ENCODE assay signal across 8 cellular contexts in genomic region chr1:169794530-169795416, GRCh38.
DNase-seq lines count a peak whose midpoint lies in the region; ATAC-seq and TF ChIP-seq lines count a peak whose summit lies in the region.

Gene METTL18, minus strand, starts transcription at chr1:169794907. Its CDS starts 1,212 bp downstream, at chr1:169793695.

- TF ChIP-seq CTCF in AG09309 (IDR thresholded peaks at IDR 0.05; ENCODE audit: control insufficient read depth, insufficient read depth, low read depth, low read length, missing control alignments) = no peak

- peak within 1 kb of the TSS; percentile 80 for H3K4me3 ChIP-seq in AG09309 (ENCODE audit: control insufficient read depth, low read depth, low read length)

- peak; percentile 90 for ATAC-seq in GM19025 (IDR thresholded peaks at IDR 0.05; ENCODE audit: low read depth, unreplicated experiment)
- peak; percentile 94 for ATAC-seq in HG03342 (IDR thresholded peaks at IDR 0.05; ENCODE audit: unreplicated experiment)

- DNase-seq in AG09309 (ENCODE audit: low read depth) = peak; percentile 89
- DNase-seq in NCI-H446 (lab: John Stamatoyannopoulos, UW) = peak; percentile 95 to 96
- DNase-seq in activated CD4-positive, CD25-positive, alpha-beta regulatory T cell treated with anti-CD3 and anti-CD28 coated beads, Interleukin-2, amount 50 U/mL, for 16 hours (ENCODE audit: low read depth, low spot score) = peak; percentile 86
- peak; percentile 98 for DNase-seq in cerebellar cortex (ENCODE audit: low spot score)
- peak; percentile 98 for DNase-seq in islet precursor cell
- DNase-seq in stimulated activated CD4-positive, alpha-beta T cell treated with anti-CD3 and anti-CD28 coated beads, Interleukin-12 subunit alpha, Interleukin-12 subunit beta, amount 100 ng/mL, for 48 hours (ENCODE audit: low read depth in 2 of 3, low spot score in 1 of 3) = peak; percentile 87 to 90 (median 89)

Comparison
In these comparisons a context has a peak if more than half of its experiments do, and no peak if none do; other contexts are left out.
1. Peak in every context shown above with its lines: DNase-seq, ATAC-seq and H3K4me3 ChIP-seq.